2 cellular contexts compared by ENCODE assay signal in genomic region chr2:88187038-88187676, GRCh38.
TF ChIP-seq lines count a peak whose summit lies in the region.

No MANE protein-coding gene starts in this region.

TF ChIP-seq in SK-N-SH, 30 proteins besides CTCF, POLR2A, EP300 and RAD21:
- no peak for TF ChIP-seq TEAD4 (IDR thresholded peaks at IDR 0.05; ENCODE audit: borderline replicate concordance, insufficient read depth)
- TF ChIP-seq EZH2phosphoT487 (IDR thresholded peaks at IDR 0.05; ENCODE audit: borderline replicate concordance, low read depth), result no peak
- peak; percentile 62 for TF ChIP-seq SMC3 (IDR thresholded peaks at IDR 0.05; ENCODE audit: low read depth, low read length)

TF ChIP-seq in H1, 55 proteins besides CTCF, POLR2A, EP300 and RAD21:
- TF ChIP-seq EZH2 (IDR thresholded peaks at IDR 0.05; ENCODE audit: low read depth, low read length, severe bottlenecking) (no peak), CBX5 (IDR thresholded peaks at IDR 0.05; ENCODE audit: low read depth, low read length) (no peak), SIN3A (conservative IDR thresholded peaks at IDR 0.05 in 1 of 2, IDR thresholded peaks at IDR 0.05 in 1 of 2; ENCODE audit: low read depth in 1 of 2, low read length in 2 of 2) (0 out of 4 replicates have a peak, but pooled peaks of 1 of the 2 experiments have one; percentile 22), GTF2F1 (IDR thresholded peaks at IDR 0.05; ENCODE audit: borderline replicate concordance, low read depth, low read length) (no peak), HDAC6 (IDR thresholded peaks at IDR 0.05; ENCODE audit: low read depth, low read length) (no peak), EGR1 (IDR thresholded peaks at IDR 0.05; ENCODE audit: borderline replicate concordance, low read depth, low read length) (no peak), NRF1 (IDR thresholded peaks at IDR 0.05; ENCODE audit: low read depth, low read length) (no peak), HDAC2 (IDR thresholded peaks at IDR 0.05; ENCODE audit: borderline replicate concordance in 1 of 2, low read depth in 2 of 2, low read length in 2 of 2) (peak in 1 of 2 experiments; percentile 33; a peak in 1 of 4 replicates), SP2 (IDR thresholded peaks at IDR 0.05; ENCODE audit: low read length) (no peak), SRF (IDR thresholded peaks at IDR 0.05; ENCODE audit: low read depth, low read length) (no peak), CREB1 (IDR thresholded peaks at IDR 0.05) (0 out of 2 replicates have a peak, but pooled peaks have one; percentile 44), SIX5 (IDR thresholded peaks at IDR 0.05; ENCODE audit: low read depth, low read length) (no peak), CHD1 (IDR thresholded peaks at IDR 0.05; ENCODE audit: low read depth, low read length) (no peak), GABPA (IDR thresholded peaks at IDR 0.05; ENCODE audit: borderline replicate concordance, insufficient read depth, low read length) (no peak), JUN (IDR thresholded peaks at IDR 0.05; ENCODE audit: low read depth, low read length) (no peak), RNF2 (IDR thresholded peaks at IDR 0.05; ENCODE audit: borderline replicate concordance, low read depth, low read length, missing control alignments, poor library complexity, severe bottlenecking) (no peak), NANOG (IDR thresholded peaks at IDR 0.05; ENCODE audit: insufficient read depth, low read depth, low read length, poor library complexity, severe bottlenecking) (no peak), ASH2L (IDR thresholded peaks at IDR 0.05; ENCODE audit: low read length) (no peak), TEAD4 (IDR thresholded peaks at IDR 0.05; ENCODE audit: low read depth, low read length) (peak; percentile 59; the same call in 1 of the 2 replicates), TBP (IDR thresholded peaks at IDR 0.05; ENCODE audit: low read depth, low read length) (peak; percentile 39; the same call in 1 of the 2 replicates), KDM4A (IDR thresholded peaks at IDR 0.05; ENCODE audit: low read depth, low read length, severe bottlenecking) (no peak), ZNF274 (IDR thresholded peaks at IDR 0.05; ENCODE audit: borderline replicate concordance, extremely low read depth, low read length) (no peak), SAP30 (IDR thresholded peaks at IDR 0.05; ENCODE audit: insufficient read depth, insufficient replicate concordance, low read length) (no peak), ATF3 (IDR thresholded peaks at IDR 0.05; ENCODE audit: insufficient read depth, low read depth, low read length) (no peak), POLR2AphosphoS5 (IDR thresholded peaks at IDR 0.05; ENCODE audit: low read depth, low read length) (no peak), KDM5A (IDR thresholded peaks at IDR 0.05; ENCODE audit: low read length) (no peak), SP1 (IDR thresholded peaks at IDR 0.05; ENCODE audit: low read depth, low read length) (no peak), MAFK (IDR thresholded peaks at IDR 0.05; ENCODE audit: low read depth, low read length) (no peak), TCF12 (IDR thresholded peaks at IDR 0.05; ENCODE audit: low read depth, low read length) (peak; percentile 72; the same call in 1 of the 2 replicates), SP4 (IDR thresholded peaks at IDR 0.05; ENCODE audit: low read length) (no peak), TAF1 (IDR thresholded peaks at IDR 0.05; ENCODE audit: low read depth, low read length) (no peak), RXRA (IDR thresholded peaks at IDR 0.05; ENCODE audit: insufficient read depth, low read depth, low read length) (no peak), BCL11A (IDR thresholded peaks at IDR 0.05; ENCODE audit: low read depth in 2 of 2, low read length in 2 of 2) (no peak), CHD2 (IDR thresholded peaks at IDR 0.05; ENCODE audit: low read length) (no peak), RFX5 (IDR thresholded peaks at IDR 0.05; ENCODE audit: borderline replicate concordance, low read depth, low read length) (no peak), TAF7 (optimal IDR thresholded peaks at IDR 0.05; ENCODE audit: borderline replicate concordance, low read depth, low read length) (peak; percentile 55), SUZ12 (IDR thresholded peaks at IDR 0.05; ENCODE audit: low read length) (no peak), BACH1 (IDR thresholded peaks at IDR 0.05; ENCODE audit: low read length) (no peak), CHD7 (IDR thresholded peaks at IDR 0.05; ENCODE audit: insufficient replicate concordance, low read length) (no peak), SIRT6 (IDR thresholded peaks at IDR 0.05; ENCODE audit: low read length) (no peak), POU5F1 (IDR thresholded peaks at IDR 0.05; ENCODE audit: low read depth, low read length) (no peak), FOSL1 (IDR thresholded peaks at IDR 0.05; ENCODE audit: insufficient read depth, low read depth, low read length) (no peak), ATF2 (IDR thresholded peaks at IDR 0.05; ENCODE audit: low read length) (peak; percentile 93), USF2 (IDR thresholded peaks at IDR 0.05; ENCODE audit: low read length) (no peak), CTBP2 (IDR thresholded peaks at IDR 0.05; ENCODE audit: borderline replicate concordance, insufficient read depth, insufficient read length, low read length) (no peak), YY1 (IDR thresholded peaks at IDR 0.05; ENCODE audit: low read depth, low read length) (peak; percentile 66), CBX8 (IDR thresholded peaks at IDR 0.05; ENCODE audit: borderline replicate concordance, low read depth, low read length) (no peak), E2F6 (IDR thresholded peaks at IDR 0.05) (no peak), RBBP5 (IDR thresholded peaks at IDR 0.05; ENCODE audit: borderline replicate concordance, low read depth, low read length) (no peak), PHF8 (conservative IDR thresholded peaks at IDR 0.05; ENCODE audit: low read depth, low read length) (no peak), MAX (IDR thresholded peaks at IDR 0.05) (peak; percentile 46; the same call in 1 of the 2 replicates), KDM1A (IDR thresholded peaks at IDR 0.05; ENCODE audit: borderline replicate concordance, low read length) (0 out of 2 replicates have a peak, but pooled peaks have one; percentile 47)
